In genomic region chr1:70674981-70675685, GRCh38 we compare ENCODE assay signal across 19 cellular contexts.
DNase-seq lines count a peak whose midpoint lies in the region; ATAC-seq and FAIRE-seq lines count a peak whose summit lies in the region.
"Had no signal": no experiment of that assay in that cellular context is flagged by ENCODE, and none has a peak within 500 bp of the region (broad histone marks: within the 10 kb centered on the region; RNA-seq: fewer than 3 reads in every experiment).

No MANE protein-coding gene starts in this region.

- 22 to 55% (median 32%) methylated on average over 3 of the region's 3 CpGs for WGBS in small intestine, 3 donors

- peak; percentile 18 for DNase-seq in SK-N-DZ (ENCODE audit: low spot score)
- peak; percentile 5 for DNase-seq in left kidney (ENCODE audit: low read depth, low spot score)
- DNase-seq in occipital lobe (lab: John Stamatoyannopoulos, UW) = no peak
- no peak for DNase-seq in small intestine
- DNase-seq: activated B cell treated with CpG ODN at 0.5 μM for 24 hours; activated CD8-positive, alpha-beta memory T cell treated with anti-CD3 and anti-CD28 coated beads for 24 hours; activated effector memory CD4-positive, alpha-beta T cell treated with Interleukin-2 at 50 U/mL for 16 hours; anterior cingulate cortex; C1 segment of cervical spinal cord; foreskin fibroblast; left colon; MM.1S; NCI-H2081 treated with DMSO at 0.1 percent for 48 hours; ovary had no signal

- H3K9me3 ChIP-seq in small intestine (ENCODE audit: control insufficient read depth, low read depth) = no peaks in the 10 kb centered on the region
- H3K9me3 ChIP-seq: ovary, tibial nerve had no signal

- H3K27ac ChIP-seq in small intestine (ENCODE audit: low read depth in 1 of 2, low read length in 1 of 2) = no peak overlapping the region
- H3K27ac ChIP-seq: ovary, tibial nerve had no signal

- FAIRE-seq in small intestine (lab: Jason Lieb, UNC) = no peak

- no peaks in the 10 kb centered on the region for H3K36me3 ChIP-seq in small intestine (ENCODE audit: control insufficient read depth in 2 of 2, insufficient read depth in 2 of 2, low read length in 2 of 2)
- H3K36me3 ChIP-seq: ovary, tibial nerve had no signal

- no peaks in the 10 kb centered on the region for H3K27me3 ChIP-seq in small intestine (ENCODE audit: control insufficient read depth in 2 of 2, insufficient read depth in 2 of 2, low read length in 2 of 2)
- H3K27me3 ChIP-seq: ovary, tibial nerve had no signal

- no peaks in the 10 kb centered on the region for H3K4me1 ChIP-seq in small intestine (ENCODE audit: control insufficient read depth in 2 of 2, insufficient read depth in 1 of 2, low read depth in 1 of 2, low read length in 1 of 2)

- peak; percentile 31 for ATAC-seq in GM18870 (IDR thresholded peaks at IDR 0.05; ENCODE audit: unreplicated experiment)
- peak; percentile 43 for ATAC-seq in HG03175 (IDR thresholded peaks at IDR 0.05; ENCODE audit: unreplicated experiment)
- no peak for ATAC-seq in HG03097 (IDR thresholded peaks at IDR 0.05; ENCODE audit: low FRiP score, unreplicated experiment)
- ATAC-seq: left colon had no signal

- H3K4me3 ChIP-seq in small intestine (ENCODE audit: low read depth in 1 of 2, low read length in 2 of 2) = no peak overlapping the region
- H3K4me3 ChIP-seq: ovary, smooth muscle cell, tibial nerve had no signal

Comparison
In these comparisons a context has a peak if more than half of its experiments do, and no peak if none do; other contexts are left out.
1. DNase-seq: peak in SK-N-DZ (single experiment) and left kidney (single experiment); none in occipital lobe (single experiment) and small intestine (single experiment).